In the genomic region with DNA sequence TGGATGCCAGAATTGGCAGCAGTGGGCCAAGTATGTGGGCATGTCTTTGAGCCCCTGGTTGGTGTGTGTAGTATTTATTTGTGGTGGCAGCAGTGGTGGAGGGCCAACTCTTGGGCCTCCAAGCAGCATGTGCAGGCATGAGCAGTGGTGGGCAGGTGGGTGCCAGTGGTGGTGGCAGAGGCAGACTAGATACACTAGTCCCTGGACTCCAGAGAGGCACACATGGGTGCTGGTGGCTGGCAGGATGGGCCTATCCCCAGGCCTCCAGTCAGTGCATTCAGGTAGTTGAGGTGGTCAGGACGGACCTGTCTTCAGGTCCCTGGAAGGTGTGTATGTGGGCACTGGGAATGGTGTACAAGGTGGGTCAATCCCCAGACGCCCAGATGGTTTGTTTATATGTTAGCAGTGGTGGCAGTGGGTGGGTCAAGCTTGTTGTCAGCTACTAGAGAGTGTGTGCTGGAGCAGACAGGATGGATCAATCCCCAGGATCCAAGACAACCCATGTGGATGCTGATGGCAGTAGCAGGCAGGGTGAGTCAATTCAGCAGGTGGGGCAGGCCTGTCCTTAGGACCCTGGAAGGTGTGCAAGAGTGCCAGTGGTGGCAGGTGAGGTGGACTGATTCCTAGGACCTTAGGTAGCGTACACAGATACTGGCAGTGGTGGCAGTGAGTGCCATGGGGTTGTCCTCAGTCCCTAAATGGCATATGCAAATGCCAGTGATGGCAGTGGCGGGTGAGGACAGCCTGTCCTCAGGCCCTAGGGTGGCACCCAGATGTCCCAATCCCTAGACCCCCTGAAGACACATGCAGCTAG, we compare ENCODE assay signal across 10 cellular contexts.
"Had no signal": no experiment of that assay in that cellular context is flagged by ENCODE, and none has a peak within 500 bp of the region (broad histone marks: within the 10 kb centered on the region; RNA-seq: fewer than 3 reads in every experiment).

No MANE protein-coding gene starts in this region.

- H3K27ac Mint-ChIP-seq: activated CD4-positive, alpha-beta T cell treated with anti-CD3 and anti-CD28 coated beads for 36 hours; activated naive CD4-positive, alpha-beta T cell treated with anti-CD3 and anti-CD28 coated beads, Interleukin-2, amount 50 U/mL, for 72 hours; activated T-helper 17 cell treated with anti-CD3 and anti-CD28 coated beads, Interleukin-2, amount 50 U/mL, for 72 hours; nephron; T-helper 17 cell had no signal

- H3K27me3 ChIP-seq: right lobe of liver, stomach had no signal

- H3K27ac ChIP-seq: right lobe of liver, stomach had no signal

- H3K36me3 ChIP-seq: right lobe of liver, stomach had no signal

- H3K4me3 Mint-ChIP-seq: activated CD4-positive, alpha-beta T cell treated with anti-CD3 and anti-CD28 coated beads for 36 hours; activated T-helper 17 cell treated with anti-CD3 and anti-CD28 coated beads, Interleukin-2, amount 50 U/mL, for 72 hours; nephron; T-helper 17 cell had no signal

- H3K4me1 ChIP-seq: right lobe of liver had no signal

- H3K4me3 ChIP-seq: right lobe of liver, stomach had no signal

- DNase-seq: activated CD4-positive, alpha-beta T cell treated with anti-CD3 and anti-CD28 coated beads for 36 hours; foreskin fibroblast; hypothalamus; mesendoderm; stomach; T-helper 17 cell had no signal

- ATAC-seq: activated CD4-positive, alpha-beta T cell treated with anti-CD3 and anti-CD28 coated beads for 36 hours; activated naive CD4-positive, alpha-beta T cell treated with anti-CD3 and anti-CD28 coated beads, Interleukin-2, amount 50 U/mL, for 72 hours; activated T-helper 17 cell treated with anti-CD3 and anti-CD28 coated beads, Interleukin-2, amount 50 U/mL, for 72 hours; right lobe of liver; T-helper 17 cell had no signal
